In genomic region chr20:43457640-43458421, GRCh38 we compare ENCODE assay signal across 1 cellular context.
TF ChIP-seq lines count a peak whose summit lies in the region.

Gene SRSF6, plus strand, starts transcription at chr20:43457896. Its CDS starts 138 bp downstream, at chr20:43458034.

TF ChIP-seq in HCT116, 20 proteins besides CTCF, POLR2A, EP300 and RAD21 (continued from another document):
- TF ChIP-seq EZH2 (IDR thresholded peaks at IDR 0.05) (no peak), CEBPB (IDR thresholded peaks at IDR 0.05; ENCODE audit: low read depth) (no peak), ELF1 (IDR thresholded peaks at IDR 0.05; ENCODE audit: borderline replicate concordance, low read depth) (no peak), POLR2AphosphoS5 (IDR thresholded peaks at IDR 0.05; ENCODE audit: low read depth, low read length) (peak; percentile 99), EGR1 (IDR thresholded peaks at IDR 0.05; ENCODE audit: low read depth) (peak; percentile 66), ATF3 (IDR thresholded peaks at IDR 0.05) (no peak), SIN3A (IDR thresholded peaks at IDR 0.05; ENCODE audit: low read depth) (peak; percentile 67; the same call in 1 of the 2 replicates), MAX (IDR thresholded peaks at IDR 0.05) (peak; percentile 97)
TF ChIP-seq in HCT116: peak in this region for 9.
